ENCODE assay signal across 12 cellular contexts in genomic region chr14:49997991-49998390, GRCh38.
A peak's percentile ranks its signal among the peaks of the same experiment; 100 is the strongest.
DNase-seq lines count a peak whose midpoint lies in the region; ATAC-seq and TF ChIP-seq lines count a peak whose summit lies in the region.
"Had no signal": no experiment of that assay in that cellular context is flagged by ENCODE, and none has a peak within 500 bp of the region (broad histone marks: within the 10 kb centered on the region; RNA-seq: fewer than 3 reads in every experiment).

No MANE protein-coding gene starts in this region.

- no peak overlapping the region for H3K4me3 ChIP-seq in Caco-2 (ENCODE audit: low read depth, low read length)
- H3K4me3 ChIP-seq in ascending aorta: no peak overlapping the region
- H3K4me3 ChIP-seq in psoas muscle: no peak overlapping the region

- CTCF ChIA-PET in Caco-2 (lab: Charles Lee): no interaction called here

- no peaks in the 10 kb centered on the region for H3K27me3 ChIP-seq in Caco-2 (replicated peaks; ENCODE audit: control insufficient read depth, insufficient read depth, low read length)
- H3K27me3 ChIP-seq in ascending aorta: no peaks in the 10 kb centered on the region
- H3K27me3 ChIP-seq in psoas muscle (ENCODE audit: insufficient read depth in 3 of 3, low read length in 2 of 3): no peaks in the 10 kb centered on the region

- H3K4me3 Mint-ChIP-seq in Caco-2 (ENCODE audit: unreplicated experiment): no peak overlapping the region

- H3K27me3 Mint-ChIP-seq in Caco-2 (ENCODE audit: insufficient read depth, unreplicated experiment): no peaks in the 10 kb centered on the region

- peak overlapping the region; percentile 96 to 97 for H3K27ac ChIP-seq in ascending aorta
- peak overlapping the region; percentile 30 for H3K27ac ChIP-seq in psoas muscle

- H3K4me1 Mint-ChIP-seq in Caco-2 (ENCODE audit: low read depth, unreplicated experiment): peaks cover 53% of the 10 kb centered on the region

- H3K4me1 ChIP-seq in Caco-2 (peaks cover 70% of the 10 kb centered on the region), ascending aorta (peaks cover 14 to 47% of the 10 kb centered on the region in 2 donors), psoas muscle (peaks cover 46% of the 10 kb centered on the region)

- no peak for TF ChIP-seq CTCF in Caco-2 (IDR thresholded peaks at IDR 0.05; ENCODE audit: insufficient read depth in 1 of 2, low read depth in 1 of 2, low read length in 1 of 2, severe bottlenecking in 1 of 2, unreplicated experiment in 1 of 2)
- TF ChIP-seq CTCF in ascending aorta (IDR thresholded peaks at IDR 0.05): no peak
- TF ChIP-seq CTCF in psoas muscle (IDR thresholded peaks at IDR 0.05): no peak

- H3K36me3 Mint-ChIP-seq in Caco-2 (ENCODE audit: insufficient read depth, unreplicated experiment): peaks cover 13% of the 10 kb centered on the region

- no peaks in the 10 kb centered on the region for H3K9me3 Mint-ChIP-seq in Caco-2 (ENCODE audit: unreplicated experiment)

- H3K27ac Mint-ChIP-seq in Caco-2 (ENCODE audit: unreplicated experiment): peak overlapping the region; percentile 86

- intact Hi-C loops in Caco-2 (cut with micrococcal nuclease; ENCODE audit: unreplicated experiment) (loop anchor here (2.0 kb wide), 1 partner anchor 49 kb away; no protein-coding TSS in a partner anchor), ascending aorta (cut with DNase I) (no loop called here), psoas muscle (cut with DNase I) (no loop called here)

- no TSS peak for BruUV-seq in Caco-2 (replicated peaks; lab: Mats Ljungman, UMichigan)

- no peaks in the 10 kb centered on the region for H3K36me3 ChIP-seq in Caco-2 (ENCODE audit: control insufficient read depth, insufficient read depth, low read length)
- H3K36me3 ChIP-seq in ascending aorta: no peaks in the 10 kb centered on the region
- H3K36me3 ChIP-seq in psoas muscle (ENCODE audit: insufficient read depth in 1 of 2, low read depth in 1 of 2): no peaks in the 10 kb centered on the region

- POLR2A ChIA-PET in Caco-2 (lab: Charles Lee): no interaction called here

- H3K9me3 ChIP-seq in Caco-2 (no peaks in the 10 kb centered on the region), ascending aorta (no peaks in the 10 kb centered on the region), psoas muscle (no peaks in the 10 kb centered on the region)

- no peak for ATAC-seq in psoas muscle
- no peak for ATAC-seq in HG03565 (IDR thresholded peaks at IDR 0.05; ENCODE audit: unreplicated experiment)
- ATAC-seq in HG02588 (IDR thresholded peaks at IDR 0.05; ENCODE audit: unreplicated experiment): no peak
- ATAC-seq: sciatic nerve had no signal

- no peak for DNase-seq in Caco-2
- DNase-seq in NCI-H1694 treated with DMSO at 0.1 percent for 48 hours (lab: John Stamatoyannopoulos, UW): peak; percentile 29
- DNase-seq in ascending aorta (ENCODE audit: low spot score in 2 of 2): no peak
- no peak for DNase-seq in psoas muscle
- DNase-seq in SIG-M5 (lab: John Stamatoyannopoulos, UW): no peak
- DNase-seq in stimulated activated CD4-positive, alpha-beta T cell treated with anti-CD3 and anti-CD28 coated beads, Interleukin-15, amount 100 ng/mL, for 24 hours: no peak
- DNase-seq: foreskin fibroblast, Karpas-422, NCI-H2029 had no signal

- 31 to 63% (median 33%) methylated on average over 4 of the region's 4 CpGs for WGBS in psoas muscle, 3 donors
